Comparison of ENCODE assay signal across 18 cellular contexts in the genomic region with DNA sequence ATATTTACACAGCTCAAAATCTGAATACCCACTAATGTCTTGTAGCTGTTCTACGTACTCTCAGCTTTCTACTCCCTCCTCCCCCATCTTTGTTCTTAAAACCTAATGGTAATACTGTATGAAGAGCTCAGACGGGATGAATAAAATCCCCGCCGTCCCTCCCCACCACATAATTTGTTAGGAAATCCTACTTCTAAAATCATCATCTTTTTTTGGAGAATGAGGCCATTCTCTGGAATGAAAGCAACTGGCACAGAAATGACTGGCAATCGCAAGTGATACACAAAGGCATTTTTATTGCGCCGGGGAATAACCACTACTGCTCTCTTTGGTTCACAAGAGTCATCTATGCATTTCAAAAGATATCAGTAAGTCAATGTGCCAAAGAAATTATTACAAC. TPM values are rescaled to one million over a fixed set of nuclear protein-coding genes. Genes with fewer than 3 reads are reported as not detected.
DNase-seq lines count a peak whose midpoint lies in the region; TF ChIP-seq lines count a peak whose summit lies in the region.
"Had no signal": no experiment of that assay in that cellular context is flagged by ENCODE, and none has a peak within 500 bp of the region (broad histone marks: within the 10 kb centered on the region; RNA-seq: fewer than 3 reads in every experiment).

No MANE protein-coding gene starts in this region.

- peaks cover 15% of the 10 kb centered on the region for H3K36me3 Mint-ChIP-seq in progenitor cell of endocrine pancreas (ENCODE audit: insufficient read depth)
- H3K36me3 Mint-ChIP-seq in CD8-positive, alpha-beta memory T cell = peaks cover 6 to 20% (median 8%) of the 10 kb centered on the region in 3 donors

- H3K4me1 ChIP-seq in CD8-positive, alpha-beta memory T cell (ENCODE audit: insufficient read depth, low read length) = no peaks in the 10 kb centered on the region
- H3K4me1 ChIP-seq: ascending aorta had no signal

- TF ChIP-seq CTCF in AG10803 (conservative IDR thresholded peaks at IDR 0.05; ENCODE audit: low read length) = no peak
- no peak for TF ChIP-seq CTCF in fibroblast of the aortic adventitia (IDR thresholded peaks at IDR 0.05; ENCODE audit: insufficient read depth, low read length)
- no peak for TF ChIP-seq CTCF in progenitor cell of endocrine pancreas (IDR thresholded peaks at IDR 0.05; ENCODE audit: unreplicated experiment)

- H3K4me3 ChIP-seq in AG10803 (ENCODE audit: low read length) (peak overlapping the region; percentile 11), MG63 (no peak overlapping the region), fibroblast of the aortic adventitia (ENCODE audit: low read depth, low read length) (no peak overlapping the region)
- H3K4me3 ChIP-seq in CD8-positive, alpha-beta memory T cell (ENCODE audit: low read length) = no peak overlapping the region
- H3K4me3 ChIP-seq: ascending aorta had no signal

- POLR2A ChIA-PET in CD8-positive, alpha-beta memory T cell (lab: Charles Lee) = no interaction called here

- in situ Hi-C loops in KBM-7 (cut with MboI; ENCODE audit: low pct_unique_long_range_greater_than_20kb, low sequenced_read_pairs) = no loop called here

- no peaks in the 10 kb centered on the region for H3K36me3 ChIP-seq in MG63
- H3K36me3 ChIP-seq in CD8-positive, alpha-beta memory T cell (ENCODE audit: insufficient read depth, low read length) = peaks cover 2% of the 10 kb centered on the region
- H3K36me3 ChIP-seq: neutrophil had no signal

- peak; percentile 71 for DNase-seq in AG10803 (ENCODE audit: low read depth)
- peak; percentile 2 for DNase-seq in MG63
- DNase-seq in fibroblast of the aortic adventitia (ENCODE audit: low read depth) = peak; percentile 55
- DNase-seq in progenitor cell of endocrine pancreas (ENCODE audit: low spot score, unreplicated experiment) = no peak
- no peak for DNase-seq in CD8-positive, alpha-beta memory T cell
- DNase-seq in KBM-7 = no peak
- DNase-seq in NCI-H524 (lab: John Stamatoyannopoulos, UW) = no peak
- no peak for DNase-seq in NCI-H2196 (lab: John Stamatoyannopoulos, UW; ENCODE audit: unreplicated experiment)
- DNase-seq: activated CD4-positive, CD25-positive, alpha-beta regulatory T cell treated with anti-CD3 and anti-CD28 coated beads, Interleukin-2, amount 50 U/mL, for 72 hours; activated naive CD4-positive, alpha-beta T cell treated with anti-CD3 and anti-CD28 coated beads, Interleukin-2, amount 50 U/mL, for 16 hours; activated T-cell treated with anti-CD3 and anti-CD28 coated beads, Interleukin-2, amount 50 U/mL, for 48 hours; CD4-positive, CD25-positive, alpha-beta regulatory T cell; central memory CD4-positive, alpha-beta T cell; NCI-H2081 treated with DMSO at 0.1 percent for 48 hours; NCI-H526 treated with DMSO at 0.1 percent for 48 hours; stimulated activated CD8-positive, alpha-beta memory T cell treated with anti-CD3 and anti-CD28 coated beads, Interleukin-4, amount 100 ng/mL, for 48 hours had no signal

- no peaks in the 10 kb centered on the region for H3K9me3 ChIP-seq in MG63
- no peaks in the 10 kb centered on the region for H3K9me3 ChIP-seq in CD8-positive, alpha-beta memory T cell (ENCODE audit: low read length)
- H3K9me3 ChIP-seq: ascending aorta, neutrophil had no signal

- peak overlapping the region; percentile 73 for H3K27ac Mint-ChIP-seq in progenitor cell of endocrine pancreas
- H3K27ac Mint-ChIP-seq in CD8-positive, alpha-beta memory T cell = peak overlapping the region in 1 of 8 donors; percentile 4
- H3K27ac Mint-ChIP-seq: CD4-positive, CD25-positive, alpha-beta regulatory T cell had no signal

- no peak overlapping the region for H3K4me3 Mint-ChIP-seq in progenitor cell of endocrine pancreas (ENCODE audit: low read depth)
- H3K4me3 Mint-ChIP-seq in CD8-positive, alpha-beta memory T cell = no peak overlapping the region
- H3K4me3 Mint-ChIP-seq: CD4-positive, CD25-positive, alpha-beta regulatory T cell had no signal

- peaks cover 4% of the 10 kb centered on the region for H3K27me3 Mint-ChIP-seq in progenitor cell of endocrine pancreas
- no peaks in the 10 kb centered on the region for H3K27me3 Mint-ChIP-seq in CD8-positive, alpha-beta memory T cell
- H3K27me3 Mint-ChIP-seq: CD4-positive, CD25-positive, alpha-beta regulatory T cell had no signal

- peaks cover 17% of the 10 kb centered on the region for H3K4me1 Mint-ChIP-seq in progenitor cell of endocrine pancreas (ENCODE audit: low read depth)
- H3K4me1 Mint-ChIP-seq in CD8-positive, alpha-beta memory T cell = no peaks in the 10 kb centered on the region
- H3K4me1 Mint-ChIP-seq: CD4-positive, CD25-positive, alpha-beta regulatory T cell had no signal

- no peaks in the 10 kb centered on the region for H3K9me3 Mint-ChIP-seq in progenitor cell of endocrine pancreas (ENCODE audit: low read depth)
- no peaks in the 10 kb centered on the region for H3K9me3 Mint-ChIP-seq in CD8-positive, alpha-beta memory T cell
- H3K9me3 Mint-ChIP-seq: CD4-positive, CD25-positive, alpha-beta regulatory T cell had no signal

- H3K27me3 ChIP-seq in MG63 = no peaks in the 10 kb centered on the region
- no peaks in the 10 kb centered on the region for H3K27me3 ChIP-seq in CD8-positive, alpha-beta memory T cell (ENCODE audit: insufficient read depth, low read length, poor library complexity, severe bottlenecking)
- H3K27me3 ChIP-seq: ascending aorta, neutrophil had no signal

- no peak overlapping the region for H3K27ac ChIP-seq in CD8-positive, alpha-beta memory T cell (ENCODE audit: low read depth, low read length)
- H3K27ac ChIP-seq: ascending aorta, neutrophil had no signal

- CTCF ChIA-PET in CD8-positive, alpha-beta memory T cell (lab: Charles Lee) = no interaction called here

RNA-seq across cellular contexts. Expression of a gene that starts 27.3 kb away (rescaled TPM):
- total RNA-seq in MG63 (2014; rRNA removed; shearing (Covaris generic); ENCODE audit: low replicate concordance) = 5.3 and 6.5 TPM in 2 replicates
- total RNA-seq in fibroblast of the aortic adventitia (ENCODE audit: low replicate concordance) (7.8 and 18.4 TPM in 2 replicates), progenitor cell of endocrine pancreas (31.6 and 34.2 TPM in 2 replicates)
- 10 to 100 TPM; 18.6 to 20.5 TPM for total RNA-seq in CD8-positive, alpha-beta memory T cell
- 20.3 TPM for polyA plus RNA-seq in CD8-positive, alpha-beta memory T cell

Comparison
In these comparisons a context has a peak if more than half of its experiments do, and no peak if none do; other contexts are left out.
1. DNase-seq: peak in AG10803 (single experiment), MG63 (single experiment) and fibroblast of the aortic adventitia (single experiment); none in progenitor cell of endocrine pancreas (single experiment), CD8-positive, alpha-beta memory T cell (0 of 5), KBM-7 (single experiment), NCI-H524 (0 of 2) and NCI-H2196 (single experiment).